8 cellular contexts compared by ENCODE assay signal in the genomic region with DNA sequence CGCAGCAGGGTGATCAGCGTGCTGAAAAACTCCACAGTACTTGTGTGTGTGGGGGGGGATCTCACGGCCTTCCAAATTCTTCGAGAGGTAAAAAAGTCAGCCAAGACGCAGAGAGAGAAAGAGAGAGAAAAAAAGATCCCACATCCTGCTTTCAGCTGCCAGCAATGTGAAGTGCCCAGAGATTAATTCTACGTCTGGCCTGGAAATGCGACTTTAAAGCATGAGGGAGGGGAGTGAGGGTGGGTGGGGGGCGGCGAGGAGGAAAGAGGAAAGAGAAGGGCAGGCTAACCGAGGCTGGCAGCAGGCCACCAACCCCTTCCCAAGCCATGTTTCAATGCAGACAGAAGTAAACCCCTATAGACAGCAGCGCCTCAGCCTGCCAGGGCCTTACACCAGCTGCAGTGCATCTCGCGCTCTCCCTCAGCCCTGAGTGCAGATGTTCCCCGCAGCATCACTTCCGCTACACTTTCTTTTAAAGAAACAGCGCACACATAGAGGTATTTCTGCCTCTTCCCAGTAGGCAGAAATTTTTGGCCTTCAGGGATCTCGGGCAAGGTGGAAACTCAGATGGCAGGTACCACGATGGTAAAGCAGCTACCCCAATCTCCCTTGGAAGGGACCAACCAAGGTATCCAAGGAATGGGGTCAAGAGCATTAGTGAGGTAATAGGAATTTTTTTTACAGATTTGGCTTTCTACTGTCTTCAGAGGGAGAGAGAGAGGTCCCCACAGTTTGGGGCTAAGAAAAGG.
DNase-seq lines count a peak whose midpoint lies in the region; ATAC-seq, FAIRE-seq and TF ChIP-seq lines count a peak whose summit lies in the region.

No MANE protein-coding gene starts in this region.

- H3K27ac ChIP-seq in DOHH2 (ENCODE audit: low read depth, low read length), result peak overlapping the region; percentile 84
- peak overlapping the region in 2 of 4 donors; percentile 34 to 43 for H3K27ac ChIP-seq in pancreas
- peak overlapping the region; percentile 83 for H3K27ac ChIP-seq in upper lobe of right lung
- H3K27ac ChIP-seq in WERI-Rb-1, result no peak overlapping the region

- no peaks in the 10 kb centered on the region for H3K9me2 ChIP-seq in DOHH2 (replicated peaks; ENCODE audit: control insufficient read depth, low read length)

- peaks cover 6% of the 10 kb centered on the region; the same call in 1 of the 2 replicates for H3K36me3 ChIP-seq in DOHH2 (ENCODE audit: control insufficient read depth, low read length)
- no peaks in the 10 kb centered on the region for H3K36me3 ChIP-seq in pancreas
- H3K36me3 ChIP-seq in upper lobe of right lung, result no peaks in the 10 kb centered on the region
- H3K36me3 ChIP-seq in WERI-Rb-1, result peaks cover 9% of the 10 kb centered on the region; the same call in 1 of the 2 replicates

- TF ChIP-seq CTCF in DOHH2 (IDR thresholded peaks at IDR 0.05; ENCODE audit: low read depth, low read length, poor library complexity, severe bottlenecking), result no peak
- TF ChIP-seq CTCF in fibroblast of mammary gland (conservative IDR thresholded peaks at IDR 0.05; ENCODE audit: control insufficient read depth, insufficient read depth, low read depth, low read length), result no peak
- no peak for TF ChIP-seq CTCF in pancreas (IDR thresholded peaks at IDR 0.05)
- TF ChIP-seq CTCF in upper lobe of right lung (IDR thresholded peaks at IDR 0.05), result no peak
- no peak for TF ChIP-seq CTCF in WERI-Rb-1 (IDR thresholded peaks at IDR 0.05; ENCODE audit: low read depth, low read length)

- H3K4me3 ChIP-seq in DOHH2 (ENCODE audit: low read length) (peak overlapping the region; percentile 58), fibroblast of mammary gland (ENCODE audit: control insufficient read depth, low read depth, low read length) (peak overlapping the region; percentile 3), pancreas (no peak overlapping the region), upper lobe of right lung (peak overlapping the region; percentile 33), WERI-Rb-1 (ENCODE audit: low read depth, low read length) (no peak overlapping the region)

- 0 out of 2 replicates have a peak, but pooled peaks cover 4% of the 10 kb centered on the region for H4K20me1 ChIP-seq in DOHH2 (ENCODE audit: control insufficient read depth, insufficient read depth, low read depth, low read length)

- no peak for FAIRE-seq in pancreas (lab: Jason Lieb, UNC)

- H3K9me3 ChIP-seq in DOHH2 (ENCODE audit: control insufficient read depth, insufficient read depth, low read length) (no peaks in the 10 kb centered on the region), pancreas (no peaks in the 10 kb centered on the region), upper lobe of right lung (no peaks in the 10 kb centered on the region), WERI-Rb-1 (ENCODE audit: severe bottlenecking) (no peaks in the 10 kb centered on the region)

- no peaks in the 10 kb centered on the region for H3K27me3 ChIP-seq in DOHH2 (ENCODE audit: control insufficient read depth, low read length)
- H3K27me3 ChIP-seq in pancreas, result no peaks in the 10 kb centered on the region
- no peaks in the 10 kb centered on the region for H3K27me3 ChIP-seq in upper lobe of right lung
- no peaks in the 10 kb centered on the region for H3K27me3 ChIP-seq in WERI-Rb-1 (ENCODE audit: insufficient read depth, low read depth, severe bottlenecking)

- H3K4me1 ChIP-seq in DOHH2 (ENCODE audit: control insufficient read depth, low read length), result peaks cover 53% of the 10 kb centered on the region
- H3K4me1 ChIP-seq in pancreas, result peaks cover 0 to 8% (median 0%) of the 10 kb centered on the region in 3 donors
- peaks cover 44% of the 10 kb centered on the region for H3K4me1 ChIP-seq in upper lobe of right lung

- WGBS in pancreas, 2 donors, result 81 to 82% methylated on average over 18 of the region's 18 CpGs

- intact Hi-C loops in pancreas (cut with DNase I) (no loop called here), upper lobe of right lung (cut with DNase I) (no loop called here)

- peaks cover 15% of the 10 kb centered on the region for H3F3A ChIP-seq in DOHH2 (ENCODE audit: control insufficient read depth, insufficient read depth)

- ATAC-seq in GM21619 (IDR thresholded peaks at IDR 0.05; ENCODE audit: unreplicated experiment) (peak; percentile 79), pancreas (peak in 3 of 4 donors; percentile 62 to 77 (median 66)), upper lobe of right lung (peak; percentile 76)

- H3K4me2 ChIP-seq in DOHH2 (ENCODE audit: low read length), result peak overlapping the region; percentile 87

- DNase-seq in NAMALWA (ENCODE audit: low spot score), result peak; percentile 85
- peak; percentile 72 to 76 for DNase-seq in activated T-cell treated with anti-CD3 and anti-CD28 coated beads, Interleukin-2, amount 50 U/mL, for 48 hours
- peak; percentile 96 for DNase-seq in fibroblast of mammary gland (ENCODE audit: low read depth)
- DNase-seq in pancreas, result peak in 1 of 6 donors; percentile 48
- peak; percentile 74 for DNase-seq in upper lobe of right lung
- no peak for DNase-seq in WERI-Rb-1

- H3K79me2 ChIP-seq in DOHH2 (ENCODE audit: control insufficient read depth, low read length), result peaks cover 15% of the 10 kb centered on the region

Comparison
In these comparisons a context has a peak if more than half of its experiments do, and no peak if none do; other contexts are left out.
1. H3K4me3 ChIP-seq: peak in DOHH2 (single experiment), fibroblast of mammary gland (single experiment) and upper lobe of right lung (single experiment); none in pancreas (0 of 4) and WERI-Rb-1 (single experiment).
2. Peak in every context shown above with its lines, with median percentiles within 50 percentile points of each other: ATAC-seq.